8 cellular contexts compared by ENCODE assay signal in the genomic region with DNA sequence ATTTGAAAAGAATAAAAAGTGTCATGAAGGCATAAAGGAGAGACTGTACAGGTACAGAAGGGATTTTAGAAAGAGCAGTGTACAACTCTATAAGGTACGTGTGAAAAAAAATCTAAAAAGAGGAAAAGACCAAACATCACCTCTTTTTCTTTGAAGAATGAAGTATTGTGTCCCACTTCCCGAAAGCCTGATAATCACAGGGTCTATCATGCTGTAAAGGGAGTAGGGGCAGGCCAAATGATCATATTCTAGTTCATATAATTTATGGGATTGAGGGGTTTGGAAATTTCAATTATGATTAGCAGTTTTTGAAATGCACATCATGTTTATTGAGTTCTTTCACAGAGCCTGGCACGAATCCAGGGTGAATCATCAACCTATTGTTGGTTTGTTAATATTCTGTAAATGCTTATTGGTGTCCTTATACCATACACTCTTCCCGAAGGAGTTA.
DNase-seq lines count a peak whose midpoint lies in the region; ATAC-seq and TF ChIP-seq lines count a peak whose summit lies in the region.

No MANE protein-coding gene starts in this region.

- in situ Hi-C loops in astrocyte of the cerebellum (cut with HindIII; ENCODE audit: low sequenced_read_pairs), result no loop called here

- DNase-seq in activated CD4-positive, alpha-beta T cell treated with anti-CD3 and anti-CD28 coated beads for 48 hours, result peak; percentile 21
- no peak for DNase-seq in activated CD4-positive, alpha-beta T cell treated with anti-CD3 and anti-CD28 coated beads for 1 hour
- DNase-seq in NCI-H345 (lab: John Stamatoyannopoulos, UW) (peak; percentile 63), astrocyte of the cerebellum (ENCODE audit: low read depth) (peak; percentile 80), iris pigment epithelial cell (ENCODE audit: low read depth) (peak; percentile 90), HuH-7.5 (ENCODE audit: low spot score) (no peak)

- H3K27ac Mint-ChIP-seq in stimulated activated memory B cell treated with anti-CD40 and anti-IgM and Interleukin-4, amounts not matched to agents 10 μg/mL and 1 μg/mL and 100 μg/mL, for 72 hours, result peak overlapping the region; percentile 96

- peak overlapping the region; percentile 86 for H3K4me3 ChIP-seq in astrocyte of the cerebellum (ENCODE audit: low read depth, low read length)

- H3K36me3 Mint-ChIP-seq in stimulated activated memory B cell treated with anti-CD40 and anti-IgM and Interleukin-4, amounts not matched to agents 10 μg/mL and 1 μg/mL and 100 μg/mL, for 72 hours, result no peaks in the 10 kb centered on the region

- ATAC-seq in stimulated activated memory B cell treated with anti-CD40 and anti-IgM and Interleukin-4, amounts not matched to agents 10 μg/mL and 1 μg/mL and 100 μg/mL, for 72 hours, result no peak
- no peak for ATAC-seq in HG02970 (IDR thresholded peaks at IDR 0.05; ENCODE audit: low FRiP score, unreplicated experiment)

- peaks cover 39% of the 10 kb centered on the region for H3K4me1 Mint-ChIP-seq in stimulated activated memory B cell treated with anti-CD40 and anti-IgM and Interleukin-4, amounts not matched to agents 10 μg/mL and 1 μg/mL and 100 μg/mL, for 72 hours

- peak overlapping the region; percentile 96 for H3K4me3 Mint-ChIP-seq in stimulated activated memory B cell treated with anti-CD40 and anti-IgM and Interleukin-4, amounts not matched to agents 10 μg/mL and 1 μg/mL and 100 μg/mL, for 72 hours

- H3K27me3 Mint-ChIP-seq in stimulated activated memory B cell treated with anti-CD40 and anti-IgM and Interleukin-4, amounts not matched to agents 10 μg/mL and 1 μg/mL and 100 μg/mL, for 72 hours, result peaks cover 7% of the 10 kb centered on the region

- no peak for TF ChIP-seq CTCF in astrocyte of the cerebellum (IDR thresholded peaks at IDR 0.05; ENCODE audit: low read depth, low read length, missing control alignments)

- H3K9me3 Mint-ChIP-seq in stimulated activated memory B cell treated with anti-CD40 and anti-IgM and Interleukin-4, amounts not matched to agents 10 μg/mL and 1 μg/mL and 100 μg/mL, for 72 hours, result no peaks in the 10 kb centered on the region

Comparison
In these comparisons a context has a peak if more than half of its experiments do, and no peak if none do; other contexts are left out.
1. DNase-seq: peak in activated CD4-positive, alpha-beta T cell treated with anti-CD3 and anti-CD28 coated beads for 48 hours (single experiment), NCI-H345 (single experiment), astrocyte of the cerebellum (single experiment) and iris pigment epithelial cell (single experiment); none in activated CD4-positive, alpha-beta T cell treated with anti-CD3 and anti-CD28 coated beads for 1 hour (single experiment) and HuH-7.5 (single experiment).